Comparison of ENCODE assay signal across 7 cellular contexts in genomic region chrX:65534450-65535292, GRCh38.
DNase-seq lines count a peak whose midpoint lies in the region; ATAC-seq and TF ChIP-seq lines count a peak whose summit lies in the region.

TSS of gene LAS1L (minus strand) at chrX:65534787. CDS start at chrX:65534715, 72 bp downstream.

- DNase-seq in NCI-H2081 (lab: John Stamatoyannopoulos, UW) (peak; percentile 96 to 99), T1000 (lab: John Stamatoyannopoulos, UW) (peak; percentile 90), astrocyte of the hippocampus (ENCODE audit: low read depth, low spot score) (peak; percentile 95), hippocampal formation (lab: John Stamatoyannopoulos, UW) (peak; percentile 76 to 81), retinal pigment epithelial cell (ENCODE audit: low read depth) (peak; percentile 75)

- peak within 1 kb of the TSS; percentile 87 for H3K4me3 ChIP-seq in retinal pigment epithelial cell (ENCODE audit: low read length)

- ATAC-seq in GM18508 (IDR thresholded peaks at IDR 0.05; ENCODE audit: insufficient read depth, unreplicated experiment), result peak; percentile 98
- peak; percentile 99 for ATAC-seq in HG03025 (IDR thresholded peaks at IDR 0.05; ENCODE audit: low FRiP score, unreplicated experiment)

- TF ChIP-seq CTCF in retinal pigment epithelial cell (conservative IDR thresholded peaks at IDR 0.05; ENCODE audit: low read depth, low read length), result no peak

Comparison
In these comparisons a context has a peak if more than half of its experiments do, and no peak if none do; other contexts are left out.
1. Peak in every context shown above with its lines: DNase-seq, ATAC-seq and H3K4me3 ChIP-seq.